In genomic region chr15:64739216-64739976, GRCh38 we compare ENCODE assay signal across 15 cellular contexts. TPM values are rescaled to one million over a fixed set of nuclear protein-coding genes. Genes with fewer than 3 reads are reported as not detected.
DNase-seq lines count a peak whose midpoint lies in the region; ATAC-seq and TF ChIP-seq lines count a peak whose summit lies in the region.
"Had no signal": no experiment of that assay in that cellular context is flagged by ENCODE, and none has a peak within 500 bp of the region (broad histone marks: within the 10 kb centered on the region; RNA-seq: fewer than 3 reads in every experiment).

No MANE protein-coding gene starts in this region.

- TF ChIP-seq CTCF in AG04450 (IDR thresholded peaks at IDR 0.05; ENCODE audit: low read depth, low read length) (no peak), Peyer's patch (IDR thresholded peaks at IDR 0.05) (no peak), left ventricle myocardium inferior (IDR thresholded peaks at IDR 0.05; ENCODE audit: borderline replicate concordance) (no peak), ovary (IDR thresholded peaks at IDR 0.05) (no peak)

- no peaks in the 10 kb centered on the region for H3K36me3 Mint-ChIP-seq in activated naive CD4-positive, alpha-beta T cell treated with anti-CD3 and anti-CD28 coated beads, Interleukin-2, amount 50 U/mL, for 72 hours

- H3K4me1 ChIP-seq in Peyer's patch (peaks cover 0 to 21% (median 0%) of the 10 kb centered on the region in 4 donors), left ventricle myocardium inferior (peaks cover 63% of the 10 kb centered on the region), ovary (ENCODE audit: insufficient read depth) (peaks cover 15% of the 10 kb centered on the region)
- H3K4me1 ChIP-seq: SJSA1 had no signal

- H3K27ac ChIP-seq in AG04450 (ENCODE audit: low read depth, low read length): peak overlapping the region; percentile 31
- peak overlapping the region; percentile 17 to 89 (median 70) for H3K27ac ChIP-seq in Peyer's patch
- peak overlapping the region; percentile 83 for H3K27ac ChIP-seq in left ventricle myocardium inferior (replicated peaks)
- peak overlapping the region in 1 of 2 donors; percentile 60 for H3K27ac ChIP-seq in ovary
- H3K27ac ChIP-seq: SJSA1 had no signal

- H3K9me3 ChIP-seq in AG04450 (ENCODE audit: control insufficient read depth, insufficient read depth, low read length): no peaks in the 10 kb centered on the region
- H3K9me3 ChIP-seq in Peyer's patch: no peaks in the 10 kb centered on the region
- H3K9me3 ChIP-seq in left ventricle myocardium inferior (replicated peaks): no peaks in the 10 kb centered on the region
- no peaks in the 10 kb centered on the region for H3K9me3 ChIP-seq in ovary
- H3K9me3 ChIP-seq: SJSA1 had no signal

- H3K27ac Mint-ChIP-seq in activated naive CD4-positive, alpha-beta T cell treated with anti-CD3 and anti-CD28 coated beads, Interleukin-2, amount 50 U/mL, for 72 hours: no peak overlapping the region

- DNase-seq in AG04450 (ENCODE audit: low read depth, low spot score): no peak
- no peak for DNase-seq in Peyer's patch
- DNase-seq in left ventricle myocardium inferior: no peak
- DNase-seq in ovary: peak; percentile 46 to 72 (median 67)
- DNase-seq in activated naive CD4-positive, alpha-beta T cell treated with anti-CD3 and anti-CD28 coated beads, Interleukin-2, amount 50 U/mL, for 72 hours (ENCODE audit: low spot score in 2 of 2): no peak
- no peak for DNase-seq in NOMO-1 (lab: John Stamatoyannopoulos, UW; ENCODE audit: unreplicated experiment in 2 of 2)
- no peak for DNase-seq in HEK293T (ENCODE audit: extremely low spot score)
- DNase-seq in H4 (ENCODE audit: low spot score): no peak
- DNase-seq: activated CD4-positive, alpha-beta T cell treated with anti-CD3 and anti-CD28 coated beads, Interleukin-2, amount 50 U/mL, for 48 hours; Calu3; dermis blood vessel endothelial cell; midbrain; NCI-H1048; stimulated activated CD4-positive, alpha-beta T cell treated with anti-CD3 and anti-CD28 coated beads, Interleukin-2, amount 100 ng/mL, for 24 hours had no signal

- no peak for TF ChIP-seq EP300 in ovary (IDR thresholded peaks at IDR 0.05)

- TF ChIP-seq POLR2A in Peyer's patch (IDR thresholded peaks at IDR 0.05) (no peak), ovary (IDR thresholded peaks at IDR 0.05) (no peak)

- POLR2A ChIA-PET in AG04450 (lab: Yijun Ruan, JAX): interaction anchor here (0.5 to 1.2 kb wide), 3 partner anchors 10 to 50 kb away, joined by 3 to 4 read pairs (median 4); no protein-coding TSS in a partner anchor
- POLR2A ChIA-PET in HEK293T (lab: Yijun Ruan, JAX): no interaction called here

- no peak overlapping the region for H3K4me3 ChIP-seq in AG04450 (ENCODE audit: low read depth, low read length)
- H3K4me3 ChIP-seq in Peyer's patch: peak overlapping the region in 1 of 4 donors; percentile 0
- H3K4me3 ChIP-seq in left ventricle myocardium inferior: peak overlapping the region; percentile 42
- H3K4me3 ChIP-seq in ovary: no peak overlapping the region
- H3K4me3 ChIP-seq: SJSA1 had no signal

- CTCF ChIA-PET in AG04450 (lab: Charles Lee): interaction anchor here (0.8 to 1.4 kb wide), 3 partner anchors 8 to 13 kb away, joined by 3 to 6 read pairs (median 4); no protein-coding TSS in a partner anchor
- CTCF ChIA-PET in HEK293T (lab: Yijun Ruan, JAX): interaction anchor here (2.3 kb wide), 1 partner anchor 70 kb away, joined by 15 read pairs; no protein-coding TSS in a partner anchor

- H3K36me3 ChIP-seq in Peyer's patch: no peaks in the 10 kb centered on the region
- H3K36me3 ChIP-seq in left ventricle myocardium inferior: no peaks in the 10 kb centered on the region
- no peaks in the 10 kb centered on the region for H3K36me3 ChIP-seq in ovary
- H3K36me3 ChIP-seq: SJSA1 had no signal

- no peak for ATAC-seq in activated naive CD4-positive, alpha-beta T cell treated with anti-CD3 and anti-CD28 coated beads, Interleukin-2, amount 50 U/mL, for 72 hours

- no peaks in the 10 kb centered on the region for H3K9me3 Mint-ChIP-seq in activated naive CD4-positive, alpha-beta T cell treated with anti-CD3 and anti-CD28 coated beads, Interleukin-2, amount 50 U/mL, for 72 hours

- 16 to 29% (median 26%) methylated on average over 11 to 13 of the region's 13 CpGs for WGBS in ovary, 3 donors

- H3K27me3 ChIP-seq in AG04450 (ENCODE audit: control insufficient read depth, insufficient read depth, low read length): no peaks in the 10 kb centered on the region
- H3K27me3 ChIP-seq in Peyer's patch: no peaks in the 10 kb centered on the region
- H3K27me3 ChIP-seq in left ventricle myocardium inferior (ENCODE audit: low read depth): no peaks in the 10 kb centered on the region
- no peaks in the 10 kb centered on the region for H3K27me3 ChIP-seq in ovary
- H3K27me3 ChIP-seq: SJSA1 had no signal

- intact Hi-C loops in left ventricle myocardium inferior (cut with micrococcal nuclease) (no loop called here), ovary (cut with DNase I) (loop anchor here in 3 of 4 donors (5.0 to 10.0 kb wide), 3 partner anchors 68 to 295 kb away; no protein-coding TSS in a partner anchor)

TF ChIP-seq in HEK293T, 16 proteins besides CTCF, POLR2A, EP300 and RAD21:
- TF ChIP-seq TARDBP (IDR thresholded peaks at IDR 0.05) (no peak), BHLHE40 (IDR thresholded peaks at IDR 0.05; ENCODE audit: borderline replicate concordance) (no peak), FOXM1 (IDR thresholded peaks at IDR 0.05; ENCODE audit: borderline replicate concordance) (no peak), SP1 (IDR thresholded peaks at IDR 0.05) (no peak), ARNT (IDR thresholded peaks at IDR 0.05) (no peak), L3MBTL2 (conservative IDR thresholded peaks at IDR 0.05) (no peak), FOXA1 (IDR thresholded peaks at IDR 0.05) (no peak), LEF1 (IDR thresholded peaks at IDR 0.05; ENCODE audit: borderline replicate concordance) (no peak), SUZ12 (IDR thresholded peaks at IDR 0.05) (no peak), NFRKB (IDR thresholded peaks at IDR 0.05) (no peak), FOXK2 (IDR thresholded peaks at IDR 0.05) (no peak), ZNF384 (IDR thresholded peaks at IDR 0.05) (no peak), CTBP1 (IDR thresholded peaks at IDR 0.05; ENCODE audit: borderline replicate concordance) (no peak), HDGF (IDR thresholded peaks at IDR 0.05; ENCODE audit: borderline replicate concordance) (no peak), ELF4 (IDR thresholded peaks at IDR 0.05) (no peak)
- TF ChIP-seq, protein P1, sequence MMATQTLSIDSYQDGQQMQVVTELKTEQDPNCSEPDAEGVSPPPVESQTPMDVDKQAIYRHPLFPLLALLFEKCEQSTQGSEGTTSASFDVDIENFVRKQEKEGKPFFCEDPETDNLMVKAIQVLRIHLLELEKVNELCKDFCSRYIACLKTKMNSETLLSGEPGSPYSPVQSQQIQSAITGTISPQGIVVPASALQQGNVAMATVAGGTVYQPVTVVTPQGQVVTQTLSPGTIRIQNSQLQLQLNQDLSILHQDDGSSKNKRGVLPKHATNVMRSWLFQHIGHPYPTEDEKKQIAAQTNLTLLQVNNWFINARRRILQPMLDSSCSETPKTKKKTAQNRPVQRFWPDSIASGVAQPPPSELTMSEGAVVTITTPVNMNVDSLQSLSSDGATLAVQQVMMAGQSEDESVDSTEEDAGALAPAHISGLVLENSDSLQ (IDR thresholded peaks at IDR 0.05): no peak
TF ChIP-seq in HEK293T: peak in this region for 0.

RNA-seq across cellular contexts. Expression of gene RBPMS2, which starts 36.0 kb away (rescaled TPM):
- polyA plus RNA-seq in AG04450 (2011; rRNA removed) (0.88 and 1.3 TPM in 2 replicates), ovary (1 to 10 TPM; 6.0 to 6.8 TPM)
- polyA minus RNA-seq in AG04450 (2011; rRNA and poly(A)+ RNA removed): 0.74 and 1.0 TPM in 2 replicates
- total RNA-seq in Peyer's patch (1 to 10 TPM in 2 of 4 donors, under 1 TPM in 2; 0.70 to 8.3 (median 2.3) TPM), left ventricle myocardium inferior (276 TPM), ovary (10 to 100 TPM in 5 of 7 donors, 1 to 10 TPM in 2; 1.1 to 23.8 (median 10.8) TPM)
- not detected for total RNA-seq in activated naive CD4-positive, alpha-beta T cell treated with anti-CD3 and anti-CD28 coated beads, Interleukin-2, amount 50 U/mL, for 72 hours
- total RNA-seq in H4 (2014; rRNA removed; shearing (Covaris generic)): 0.48 TPM in 1 of 2 replicates, not detected in the other
- total RNA-seq: dermis blood vessel endothelial cell had no signal

Comparison
In these comparisons a context has a peak if more than half of its experiments do, and no peak if none do; other contexts are left out.
1. DNase-seq: peak in ovary (5 of 5); none in AG04450 (single experiment), Peyer's patch (0 of 3), left ventricle myocardium inferior (single experiment), activated naive CD4-positive, alpha-beta T cell treated with anti-CD3 and anti-CD28 coated beads, Interleukin-2, amount 50 U/mL, for 72 hours (0 of 2), NOMO-1 (0 of 2), HEK293T (single experiment) and H4 (single experiment).
2. RNA of gene RBPMS2, which starts 36.0 kb away (total RNA-seq): 276 TPM in left ventricle myocardium inferior (single experiment); 1.1 to 23.8 TPM in ovary, 0.70 to 8.3 TPM in Peyer's patch, 0.48 TPM in H4 and not detected in activated naive CD4-positive, alpha-beta T cell treated with anti-CD3 and anti-CD28 coated beads, Interleukin-2, amount 50 U/mL, for 72 hours; every median in the first group is over 10 times any median in the second.